ENCODE assay signal across 2 cellular contexts in genomic region chr10:49744924-49745605, GRCh38.
TF ChIP-seq lines count a peak whose summit lies in the region.

No MANE protein-coding gene starts in this region.

TF ChIP-seq in H1, 55 proteins besides CTCF, POLR2A, EP300 and RAD21:
- TF ChIP-seq TAF7 (optimal IDR thresholded peaks at IDR 0.05; ENCODE audit: borderline replicate concordance, low read depth, low read length) (no peak), MAX (IDR thresholded peaks at IDR 0.05) (no peak), SP4 (IDR thresholded peaks at IDR 0.05; ENCODE audit: low read length) (no peak), SP2 (IDR thresholded peaks at IDR 0.05; ENCODE audit: low read length) (no peak), SUZ12 (IDR thresholded peaks at IDR 0.05; ENCODE audit: low read length) (no peak), ATF3 (IDR thresholded peaks at IDR 0.05; ENCODE audit: insufficient read depth, low read depth, low read length) (no peak), ATF2 (IDR thresholded peaks at IDR 0.05; ENCODE audit: low read length) (no peak)

TF ChIP-seq in GM12891, 5 proteins besides CTCF, POLR2A, EP300 and RAD21:
- no peak for TF ChIP-seq POU2F2 (IDR thresholded peaks at IDR 0.05; ENCODE audit: low read depth, low read length)
TF ChIP-seq in GM12891: peak in this region for 0.
